In the genomic region with DNA sequence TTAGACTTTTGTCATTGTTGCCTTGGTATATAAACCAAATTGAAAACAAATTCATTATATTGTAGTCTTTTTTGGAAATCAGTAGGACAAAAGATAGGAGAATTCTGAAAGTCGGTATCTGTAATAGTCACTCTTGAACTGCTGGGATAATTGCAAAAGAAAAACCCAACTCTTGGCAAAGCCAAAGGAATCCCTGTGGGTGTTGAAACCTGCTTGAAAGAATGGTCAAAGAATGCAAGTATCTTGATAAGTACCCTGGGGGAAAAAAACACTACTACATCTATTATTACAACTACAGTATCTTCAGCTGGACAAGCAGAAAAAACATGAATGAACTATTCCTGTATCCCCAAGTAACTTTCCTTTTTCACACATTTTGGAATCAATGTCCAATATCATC, we compare ENCODE assay signal across 21 cellular contexts. TPM values are rescaled to one million over a fixed set of nuclear protein-coding genes. Genes with fewer than 3 reads are reported as not detected.
DNase-seq lines count a peak whose midpoint lies in the region; TF ChIP-seq lines count a peak whose summit lies in the region.
"Had no signal": no experiment of that assay in that cellular context is flagged by ENCODE, and none has a peak within 500 bp of the region (broad histone marks: within the 10 kb centered on the region; RNA-seq: fewer than 3 reads in every experiment).

No MANE protein-coding gene starts in this region.

- no peaks in the 10 kb centered on the region for H3K4me1 ChIP-seq in breast epithelium
- H3K4me1 ChIP-seq: BLaER1 treated with 17β-estradiol and CSF1 and Interleukin-3, amounts not matched to agents 10 nM and 100 nM had no signal

- in situ Hi-C loops in ACHN (cut with HindIII; ENCODE audit: low pct_ligation_motif_present, low pct_unique_long_range_greater_than_20kb, low sequenced_read_pairs): no loop called here

- H3K27me3 Mint-ChIP-seq in MCF 10A (ENCODE audit: insufficient read depth, unreplicated experiment) (peaks cover 10% of the 10 kb centered on the region), glutamatergic neuron (ENCODE audit: unreplicated experiment) (no peaks in the 10 kb centered on the region)

- H3K27ac ChIP-seq in breast epithelium: no peak overlapping the region
- H3K27ac ChIP-seq: BLaER1 treated with 17β-estradiol and CSF1 and Interleukin-3, amounts not matched to agents 10 nM and 100 nM had no signal

- H3K4me1 Mint-ChIP-seq in MCF 10A (ENCODE audit: insufficient read depth, unreplicated experiment) (no peaks in the 10 kb centered on the region), glutamatergic neuron (ENCODE audit: low read depth, unreplicated experiment) (no peaks in the 10 kb centered on the region)
- H3K4me1 Mint-ChIP-seq: B cell; CD8-positive, alpha-beta memory T cell; H9 had no signal

- DNase-seq in MCF 10A (ENCODE audit: unreplicated experiment) (peak; percentile 36), breast epithelium (ENCODE audit: low spot score in 2 of 2) (no peak), amniotic epithelial cell (ENCODE audit: low read depth) (peak; percentile 52), fibroblast of the aortic adventitia (ENCODE audit: low read depth) (peak; percentile 20), ACHN (no peak), NCI-H2227 treated with DMSO at 0.1 percent for 48 hours (lab: John Stamatoyannopoulos, UW) (no peak), glutamatergic neuron (no peak)
- DNase-seq: 8988T; CD8-positive, alpha-beta memory T cell; COR-L47; DMS 273 treated with DMSO at 0.1 percent for 48 hours; DND-41; EL; H9 had no signal

- TF ChIP-seq POLR2A in breast epithelium (IDR thresholded peaks at IDR 0.05): no peak

- TF ChIP-seq CTCF in MCF 10A (IDR thresholded peaks at IDR 0.05; ENCODE audit: unreplicated experiment) (no peak), breast epithelium (IDR thresholded peaks at IDR 0.05) (no peak), fibroblast of the aortic adventitia (IDR thresholded peaks at IDR 0.05; ENCODE audit: insufficient read depth, low read length) (no peak), glutamatergic neuron (IDR thresholded peaks at IDR 0.05; ENCODE audit: partially characterized antibody, unreplicated experiment) (no peak)

- no peak overlapping the region for H3K27ac Mint-ChIP-seq in MCF 10A (ENCODE audit: low read depth, unreplicated experiment)
- no peak overlapping the region for H3K27ac Mint-ChIP-seq in glutamatergic neuron (ENCODE audit: unreplicated experiment)
- H3K27ac Mint-ChIP-seq: B cell; CD8-positive, alpha-beta memory T cell; H9 had no signal

- H3K9me3 ChIP-seq in breast epithelium: no peaks in the 10 kb centered on the region
- H3K9me3 ChIP-seq: BLaER1 treated with 17β-estradiol and CSF1 and Interleukin-3, amounts not matched to agents 10 nM and 100 nM had no signal

- H3K27me3 ChIP-seq in breast epithelium: no peaks in the 10 kb centered on the region
- H3K27me3 ChIP-seq: BLaER1 treated with 17β-estradiol and CSF1 and Interleukin-3, amounts not matched to agents 10 nM and 100 nM had no signal

- H3K36me3 Mint-ChIP-seq in MCF 10A (ENCODE audit: insufficient read depth, unreplicated experiment) (no peaks in the 10 kb centered on the region), glutamatergic neuron (ENCODE audit: unreplicated experiment) (no peaks in the 10 kb centered on the region)
- H3K36me3 Mint-ChIP-seq: CD8-positive, alpha-beta memory T cell had no signal

- H3K4me3 Mint-ChIP-seq in MCF 10A (ENCODE audit: unreplicated experiment) (no peak overlapping the region), glutamatergic neuron (ENCODE audit: unreplicated experiment) (no peak overlapping the region)
- H3K4me3 Mint-ChIP-seq: B cell; CD8-positive, alpha-beta memory T cell; H9 had no signal

- no TSS peak for BruUV-seq in MCF 10A (replicated peaks; lab: Mats Ljungman, UMichigan)

- POLR2A ChIA-PET in MCF 10A (lab: Yijun Ruan, JAX): interaction anchor here (1.2 kb wide), 2 partner anchors 12 to 43 kb away, joined by 3 to 4 read pairs; no protein-coding TSS in a partner anchor

- H3K4me3 ChIP-seq in breast epithelium (no peak overlapping the region), fibroblast of the aortic adventitia (ENCODE audit: low read depth, low read length) (no peak overlapping the region)
- H3K4me3 ChIP-seq: BLaER1 treated with 17β-estradiol and CSF1 and Interleukin-3, amounts not matched to agents 10 nM and 100 nM; GM12878 had no signal

- H3K36me3 ChIP-seq in breast epithelium: no peaks in the 10 kb centered on the region
- H3K36me3 ChIP-seq: BLaER1 treated with 17β-estradiol and CSF1 and Interleukin-3, amounts not matched to agents 10 nM and 100 nM had no signal

- CTCF ChIA-PET in MCF 10A (lab: Yijun Ruan, JAX): no interaction called here

- H3K9me3 Mint-ChIP-seq in MCF 10A (ENCODE audit: unreplicated experiment) (no peaks in the 10 kb centered on the region), glutamatergic neuron (ENCODE audit: unreplicated experiment) (no peaks in the 10 kb centered on the region)
- H3K9me3 Mint-ChIP-seq: CD8-positive, alpha-beta memory T cell; H9 had no signal

- intact Hi-C loops in MCF 10A (cut with micrococcal nuclease) (no loop called here), breast epithelium (cut with DNase I; ENCODE audit: low total_unique reads) (no loop called here)

RNA-seq across cellular contexts. Expression of gene FAM237A, which starts 7.3 kb away (rescaled TPM):
- total RNA-seq in MCF 10A (2022) (not detected in 2 replicates), breast epithelium (not detected), fibroblast of the aortic adventitia (ENCODE audit: low replicate concordance) (not detected in 2 replicates), glutamatergic neuron (ENCODE audit: unreplicated experiment) (not detected)
- total RNA-seq: A673; B cell; CD8-positive, alpha-beta memory T cell; G401; GM12878; H1; H9; HT-29 had no signal

Comparison
In these comparisons a context has a peak if more than half of its experiments do, and no peak if none do; other contexts are left out.
1. DNase-seq: peak in MCF 10A (single experiment), amniotic epithelial cell (single experiment) and fibroblast of the aortic adventitia (single experiment); none in breast epithelium (0 of 2), ACHN (single experiment), NCI-H2227 treated with DMSO at 0.1 percent for 48 hours (single experiment) and glutamatergic neuron (single experiment).